9 cellular contexts compared by ENCODE assay signal in genomic region chr9:4811824-4812223, GRCh38.
"Had no signal": no experiment of that assay in that cellular context is flagged by ENCODE, and none has a peak within 500 bp of the region (broad histone marks: within the 10 kb centered on the region; RNA-seq: fewer than 3 reads in every experiment).

No MANE protein-coding gene starts in this region.

- ATAC-seq: HCT116, HepG2 had no signal

- FAIRE-seq: HepG2 had no signal

- H3K9me3 ChIP-seq: HAP-1 had no signal

- H3K4me3 ChIP-seq: GM23248, HAP-1 had no signal

- H3K27ac ChIP-seq: GM23248, HL-60 had no signal

- H3K9ac ChIP-seq: GM23248 had no signal

- H2AFZ ChIP-seq: GM23248 had no signal

- H3K36me3 ChIP-seq: HAP-1 had no signal

- DNase-seq: GM23248, GOT3, H7, HFFc6, KG1 had no signal
